In genomic region chr1:48462716-48463285, GRCh38 we compare ENCODE assay signal across 18 cellular contexts.
"Had no signal": no experiment of that assay in that cellular context is flagged by ENCODE, and none has a peak within 500 bp of the region (broad histone marks: within the 10 kb centered on the region; RNA-seq: fewer than 3 reads in every experiment).

No MANE protein-coding gene starts in this region.

- H3K9me3 ChIP-seq: colonic mucosa, heart left ventricle, left ventricle myocardium inferior, tibial artery had no signal

- H3K27ac ChIP-seq: brain microvascular endothelial cell, colonic mucosa, heart left ventricle, left ventricle myocardium inferior, tibial artery had no signal

- H3K4me1 ChIP-seq: colonic mucosa, tibial artery had no signal

- H3K4me3 ChIP-seq: colonic mucosa, heart left ventricle, left ventricle myocardium inferior, tibial artery had no signal

- H3K36me3 ChIP-seq: brain microvascular endothelial cell, colonic mucosa, heart left ventricle, left ventricle myocardium inferior, tibial artery had no signal

- H3K27me3 ChIP-seq: brain microvascular endothelial cell, colonic mucosa, heart left ventricle, tibial artery had no signal

- DNase-seq: activated CD4-positive, alpha-beta T cell treated with anti-CD3 and anti-CD28 coated beads, Interleukin-2, amount 10 ng/mL, durations not matched to agents 24 days and 14 days; activated CD8-positive, alpha-beta T cell treated with anti-CD3 and anti-CD28 coated beads for 36 hours; activated naive CD4-positive, alpha-beta T cell treated with anti-CD3 and anti-CD28 coated beads, Interleukin-2, amount 10 ng/mL, durations not matched to agents 7 days and 5 days; activated naive CD8-positive, alpha-beta T cell treated with anti-CD3 and anti-CD28 coated beads, Interleukin-2, amount 50 U/mL, for 24 hours; activated T-cell treated with anti-CD3 and anti-CD28 coated beads, Interleukin-2, amount 50 U/mL, for 4 hours; aorta; brain microvascular endothelial cell; central memory CD4-positive, alpha-beta T cell; colonic mucosa; foreskin melanocyte; heart left ventricle; left ventricle myocardium inferior; mammary epithelial cell; stimulated activated CD4-positive, alpha-beta T cell treated with anti-CD3 and anti-CD28 coated beads, Interleukin-12 subunit alpha, Interleukin-12 subunit beta, amount 100 ng/mL, for 4 hours; stimulated activated CD4-positive, alpha-beta T cell treated with anti-CD3 and anti-CD28 coated beads, Interleukin-2, amount 100 ng/mL, for 24 hours; stimulated activated naive CD4-positive, alpha-beta T cell treated with Interleukin-2 at 50 U/mL for 16 hours; T-helper 9 cell; tibial artery had no signal
